ENCODE assay signal across 8 cellular contexts in the genomic region with DNA sequence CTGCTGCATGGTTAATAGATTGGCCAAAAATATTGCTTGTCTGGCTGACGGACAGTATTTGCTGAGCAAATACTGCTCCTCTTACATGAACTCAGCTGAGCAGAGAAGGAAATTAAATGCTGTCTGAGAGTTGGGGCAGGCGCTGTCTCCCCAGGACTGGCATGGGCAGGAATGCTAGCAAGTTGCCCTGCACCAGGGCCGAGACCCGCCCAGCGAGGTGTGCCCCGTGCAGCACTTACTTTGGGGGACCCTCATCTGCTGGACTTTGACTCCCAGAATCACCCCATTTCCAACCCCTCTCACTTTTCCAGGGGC. TPM values are rescaled to one million over a fixed set of nuclear protein-coding genes. Genes with fewer than 3 reads are reported as not detected.
A peak's percentile ranks its signal among the peaks of the same experiment; 100 is the strongest.
DNase-seq lines count a peak whose midpoint lies in the region; ATAC-seq and TF ChIP-seq lines count a peak whose summit lies in the region.

No MANE protein-coding gene starts in this region.

- TF ChIP-seq CTCF in MCF 10A (IDR thresholded peaks at IDR 0.05; ENCODE audit: unreplicated experiment), result no peak

- no peak for ATAC-seq in stimulated activated naive CD8-positive, alpha-beta T cell treated with anti-CD3 and anti-CD28 coated beads, Interleukin-15, Interleukin-2, amounts not matched to agents 100 U/mL and 50 U/mL, for 24 hours
- no peak for ATAC-seq in GM21723 (IDR thresholded peaks at IDR 0.05; ENCODE audit: unreplicated experiment)
- no peak for ATAC-seq in HG02571 (IDR thresholded peaks at IDR 0.05; ENCODE audit: unreplicated experiment)
- no peak for ATAC-seq in GM18873 (IDR thresholded peaks at IDR 0.05; ENCODE audit: low FRiP score, unreplicated experiment)

- no peak for DNase-seq in stimulated activated naive CD8-positive, alpha-beta T cell treated with anti-CD3 and anti-CD28 coated beads, Interleukin-15, Interleukin-2, amounts not matched to agents 100 U/mL and 50 U/mL, for 24 hours
- DNase-seq in MCF 10A (ENCODE audit: unreplicated experiment) (no peak), pons (ENCODE audit: low spot score) (no peak)

- H3K27me3 Mint-ChIP-seq in stimulated activated naive CD8-positive, alpha-beta T cell treated with anti-CD3 and anti-CD28 coated beads, Interleukin-15, Interleukin-2, amounts not matched to agents 100 ng/mL and 50 ng/mL, for 24 hours, result no peaks in the 10 kb centered on the region
- peaks cover 4% of the 10 kb centered on the region for H3K27me3 Mint-ChIP-seq in MCF 10A (ENCODE audit: insufficient read depth, unreplicated experiment)

- intact Hi-C loops in MCF 10A (cut with micrococcal nuclease), result loop anchor here (2.0 kb wide), 1 partner anchor 33 kb away; no protein-coding TSS in a partner anchor

- H3K4me1 Mint-ChIP-seq in stimulated activated naive CD8-positive, alpha-beta T cell treated with anti-CD3 and anti-CD28 coated beads, Interleukin-15, Interleukin-2, amounts not matched to agents 100 ng/mL and 50 ng/mL, for 24 hours (ENCODE audit: low read depth), result peaks cover 69% of the 10 kb centered on the region
- H3K4me1 Mint-ChIP-seq in MCF 10A (ENCODE audit: insufficient read depth, unreplicated experiment), result peaks cover 8% of the 10 kb centered on the region

- POLR2A ChIA-PET in MCF 10A (lab: Yijun Ruan, JAX), result no interaction called here

- no peaks in the 10 kb centered on the region for H3K9me3 ChIP-seq in mononuclear cell (ENCODE audit: low read depth, low read length)

- peak overlapping the region; percentile 53 for H3K4me3 ChIP-seq in mononuclear cell (ENCODE audit: low read length)

- H3K4me1 ChIP-seq in mononuclear cell (ENCODE audit: insufficient read depth, low read length), result peaks cover 77% of the 10 kb centered on the region

- peaks cover 5% of the 10 kb centered on the region for H3K36me3 Mint-ChIP-seq in stimulated activated naive CD8-positive, alpha-beta T cell treated with anti-CD3 and anti-CD28 coated beads, Interleukin-15, Interleukin-2, amounts not matched to agents 100 ng/mL and 50 ng/mL, for 24 hours (ENCODE audit: low read depth)
- H3K36me3 Mint-ChIP-seq in MCF 10A (ENCODE audit: insufficient read depth, unreplicated experiment), result no peaks in the 10 kb centered on the region

- no peaks in the 10 kb centered on the region for H3K27me3 ChIP-seq in mononuclear cell (ENCODE audit: insufficient read depth, low read length)

- H3K27ac Mint-ChIP-seq in stimulated activated naive CD8-positive, alpha-beta T cell treated with anti-CD3 and anti-CD28 coated beads, Interleukin-15, Interleukin-2, amounts not matched to agents 100 ng/mL and 50 ng/mL, for 24 hours, result peak overlapping the region; percentile 81
- peak overlapping the region; percentile 73 for H3K27ac Mint-ChIP-seq in MCF 10A (ENCODE audit: low read depth, unreplicated experiment)

- peak overlapping the region; percentile 88 for H3K4me3 Mint-ChIP-seq in stimulated activated naive CD8-positive, alpha-beta T cell treated with anti-CD3 and anti-CD28 coated beads, Interleukin-15, Interleukin-2, amounts not matched to agents 100 ng/mL and 50 ng/mL, for 24 hours
- peak overlapping the region; percentile 71 for H3K4me3 Mint-ChIP-seq in MCF 10A (ENCODE audit: unreplicated experiment)

- BruUV-seq in MCF 10A (replicated peaks; lab: Mats Ljungman, UMichigan), result TSS peak; percentile 65

- CTCF ChIA-PET in MCF 10A (lab: Yijun Ruan, JAX), result interaction anchor here (1.2 kb wide), 1 partner anchor 31 kb away, joined by 4 read pairs; no protein-coding TSS in a partner anchor

- H3K9me3 Mint-ChIP-seq in stimulated activated naive CD8-positive, alpha-beta T cell treated with anti-CD3 and anti-CD28 coated beads, Interleukin-15, Interleukin-2, amounts not matched to agents 100 ng/mL and 50 ng/mL, for 24 hours, result no peaks in the 10 kb centered on the region
- no peaks in the 10 kb centered on the region for H3K9me3 Mint-ChIP-seq in MCF 10A (ENCODE audit: unreplicated experiment)

RNA-seq across cellular contexts. Expression of gene FBRSL1, which starts 1.4 kb away (rescaled TPM):
- total RNA-seq in MCF 10A (2022) (47.4 and 48.8 TPM in 2 replicates), mononuclear cell (13.5 TPM)
